17 cellular contexts compared by ENCODE assay signal in genomic region chr3:187987162-187987561, GRCh38.
DNase-seq lines count a peak whose midpoint lies in the region; ATAC-seq and TF ChIP-seq lines count a peak whose summit lies in the region.
"Had no signal": no experiment of that assay in that cellular context is flagged by ENCODE, and none has a peak within 500 bp of the region (broad histone marks: within the 10 kb centered on the region; RNA-seq: fewer than 3 reads in every experiment).

No MANE protein-coding gene starts in this region.

- H3K4me3 Mint-ChIP-seq in activated T-helper 17 cell treated with anti-CD3 and anti-CD28 coated beads, Interleukin-2, amount 50 U/mL, for 72 hours = peak overlapping the region; percentile 67
- H3K4me3 Mint-ChIP-seq: CD4-positive, alpha-beta T cell; mesothelial cell of epicardium had no signal

- peak overlapping the region; percentile 80 for H3K27ac Mint-ChIP-seq in activated T-helper 17 cell treated with anti-CD3 and anti-CD28 coated beads, Interleukin-2, amount 50 U/mL, for 72 hours
- H3K27ac Mint-ChIP-seq: CD4-positive, alpha-beta T cell; mesothelial cell of epicardium had no signal

- no peak overlapping the region for H4K8ac ChIP-seq in mesenchymal stem cell (ENCODE audit: low read length)

- ATAC-seq in SK-N-SH treated with all-trans-retinoic acid at 6 μM for 48 hours = no peak
- ATAC-seq in activated T-helper 17 cell treated with anti-CD3 and anti-CD28 coated beads, Interleukin-2, amount 50 U/mL, for 72 hours (replicated peaks) = no peak

- H2BK12ac ChIP-seq in mesenchymal stem cell (ENCODE audit: low read length in 2 of 2) = peak overlapping the region in 1 of 2 experiments; percentile 47

- H3K79me2 ChIP-seq in SK-N-SH (ENCODE audit: insufficient read depth) (no peaks in the 10 kb centered on the region), DOHH2 (ENCODE audit: control insufficient read depth, low read length) (no peaks in the 10 kb centered on the region)

- no peaks in the 10 kb centered on the region for H3K9me2 ChIP-seq in SK-N-SH
- H3K9me2 ChIP-seq in DOHH2 (replicated peaks; ENCODE audit: control insufficient read depth, low read length) = no peaks in the 10 kb centered on the region

- TF ChIP-seq CTCF in SK-N-SH (IDR thresholded peaks at IDR 0.05) (no peak), DOHH2 (IDR thresholded peaks at IDR 0.05; ENCODE audit: low read depth, low read length, poor library complexity, severe bottlenecking) (no peak)

- H2BK15ac ChIP-seq in mesenchymal stem cell (ENCODE audit: low read depth, poor library complexity, severe bottlenecking) = no peak overlapping the region

- H2AFZ ChIP-seq in SK-N-SH (ENCODE audit: low read depth) (peak overlapping the region; percentile 41; the same call in 1 of the 2 replicates), mesenchymal stem cell (ENCODE audit: low read depth, low read length) (no peak overlapping the region)

- TF ChIP-seq RAD21 in SK-N-SH (IDR thresholded peaks at IDR 0.05; ENCODE audit: low read length) = no peak

- H3K27me3 ChIP-seq in SK-N-SH (ENCODE audit: insufficient read depth) (no peaks in the 10 kb centered on the region), DOHH2 (ENCODE audit: control insufficient read depth, low read length) (no peaks in the 10 kb centered on the region), mesenchymal stem cell (ENCODE audit: control insufficient read depth in 1 of 2, insufficient read depth in 1 of 2, low read length in 2 of 2) (no peaks in the 10 kb centered on the region)
- H3K27me3 ChIP-seq: neutrophil, right lobe of liver, tibial nerve had no signal

- no peaks in the 10 kb centered on the region for H3K36me3 Mint-ChIP-seq in activated T-helper 17 cell treated with anti-CD3 and anti-CD28 coated beads, Interleukin-2, amount 50 U/mL, for 72 hours (ENCODE audit: low read depth)
- H3K36me3 Mint-ChIP-seq: mesothelial cell of epicardium had no signal

- H4K20me1 ChIP-seq in SK-N-SH (ENCODE audit: insufficient read depth) (no peaks in the 10 kb centered on the region), DOHH2 (ENCODE audit: control insufficient read depth, insufficient read depth, low read depth, low read length) (no peaks in the 10 kb centered on the region)

- no peaks in the 10 kb centered on the region for H3K27me3 Mint-ChIP-seq in activated T-helper 17 cell treated with anti-CD3 and anti-CD28 coated beads, Interleukin-2, amount 50 U/mL, for 72 hours
- H3K27me3 Mint-ChIP-seq: CD4-positive, alpha-beta T cell had no signal

- H3K4me2 ChIP-seq in SK-N-SH (peak overlapping the region; percentile 26), DOHH2 (ENCODE audit: low read length) (no peak overlapping the region), mesenchymal stem cell (ENCODE audit: low read length, poor library complexity, severe bottlenecking) (no peak overlapping the region)

- H3K18ac ChIP-seq in mesenchymal stem cell (ENCODE audit: low read depth in 1 of 2, low read length in 2 of 2) = peak overlapping the region; percentile 61

- no peak overlapping the region for H4K91ac ChIP-seq in mesenchymal stem cell (ENCODE audit: low read length)

- peaks cover 0 to 15% of the 10 kb centered on the region in 2 experiments; a peak in 2 of 4 replicates for H3K4me1 ChIP-seq in SK-N-SH (ENCODE audit: control insufficient read depth in 1 of 2, insufficient read depth in 2 of 2, low read depth in 1 of 2, low read length in 1 of 2)
- H3K4me1 ChIP-seq in DOHH2 (ENCODE audit: control insufficient read depth, low read length) = peaks cover 76% of the 10 kb centered on the region
- peaks cover 14% of the 10 kb centered on the region for H3K4me1 ChIP-seq in mesenchymal stem cell (ENCODE audit: control insufficient read depth, insufficient read depth, low read depth, low read length)

- 47% methylated on average over 3 of the region's 3 CpGs for WGBS in SK-N-SH (ENCODE audit: low lambda C conversion rate)
- WGBS in mesenchymal stem cell = 83% methylated on average over 3 of the region's 3 CpGs

- H3K27ac ChIP-seq in SK-N-SH (ENCODE audit: low read depth in 2 of 2, low read length in 1 of 2) (peak overlapping the region in 1 of 2 experiments; percentile 82; a peak in 2 of 4 replicates), DOHH2 (ENCODE audit: low read depth, low read length) (peak overlapping the region; percentile 33; the same call in 1 of the 2 replicates), mesenchymal stem cell (ENCODE audit: low read length, poor library complexity, severe bottlenecking) (no peak overlapping the region)
- H3K27ac ChIP-seq: 22Rv1, coronary artery, right lobe of liver, tibial nerve had no signal

- peak overlapping the region in 1 of 2 experiments; percentile 71 for H3K14ac ChIP-seq in mesenchymal stem cell (ENCODE audit: low read length in 2 of 2)

- no peak overlapping the region for H3K4ac ChIP-seq in mesenchymal stem cell (ENCODE audit: low read depth in 1 of 2, low read length in 2 of 2)

- POLR2A ChIA-PET in SK-N-SH (lab: Yijun Ruan, JAX) = no interaction called here

- peak overlapping the region; percentile 72 for H2AK5ac ChIP-seq in mesenchymal stem cell (ENCODE audit: low read length, severe bottlenecking)

- H3K9me3 Mint-ChIP-seq in activated T-helper 17 cell treated with anti-CD3 and anti-CD28 coated beads, Interleukin-2, amount 50 U/mL, for 72 hours = peaks cover 7% of the 10 kb centered on the region
- H3K9me3 Mint-ChIP-seq: mesothelial cell of epicardium had no signal

- H3K9ac ChIP-seq in SK-N-SH (no peak overlapping the region), mesenchymal stem cell (ENCODE audit: low read length) (no peak overlapping the region)

- H3K4me3 ChIP-seq in SK-N-SH (ENCODE audit: low read depth in 2 of 2, low read length in 1 of 2) (no peak overlapping the region), DOHH2 (ENCODE audit: low read length) (no peak overlapping the region), mesenchymal stem cell (ENCODE audit: insufficient read depth in 1 of 2, low read depth in 1 of 2, low read length in 2 of 2) (no peak overlapping the region)
- H3K4me3 ChIP-seq: coronary artery, right lobe of liver, tibial nerve had no signal

- H3K4me1 Mint-ChIP-seq in activated T-helper 17 cell treated with anti-CD3 and anti-CD28 coated beads, Interleukin-2, amount 50 U/mL, for 72 hours = peaks cover 35% of the 10 kb centered on the region

- no peak overlapping the region for H2BK120ac ChIP-seq in mesenchymal stem cell (ENCODE audit: low read depth, low read length)

- no peak for DNase-seq in SK-N-SH
- no peak for DNase-seq in mesenchymal stem cell
- no peak for DNase-seq in NCI-H1694 treated with DMSO at 0.1 percent for 48 hours (lab: John Stamatoyannopoulos, UW)
- no peak for DNase-seq in SW480 (ENCODE audit: low spot score)
- DNase-seq in stimulated activated CD4-positive, alpha-beta T cell treated with anti-CD3 and anti-CD28 coated beads, Interleukin-2, amount 100 ng/mL, for 24 hours = no peak
- DNase-seq: CD4-positive, alpha-beta T cell; NCI-H2029; NCI-H524; right lobe of liver had no signal

- H3F3A ChIP-seq in SK-N-SH (replicated peaks; ENCODE audit: insufficient read depth) (peaks cover 16% of the 10 kb centered on the region), DOHH2 (ENCODE audit: control insufficient read depth, insufficient read depth) (peaks cover 16% of the 10 kb centered on the region)

- H3K79me1 ChIP-seq in mesenchymal stem cell (replicated peaks; ENCODE audit: low read length, poor library complexity, severe bottlenecking) = no peaks in the 10 kb centered on the region

- H3K36me3 ChIP-seq in SK-N-SH (replicated peaks in 1 of 2; ENCODE audit: control insufficient read depth in 1 of 2, insufficient read depth in 2 of 2, low read length in 1 of 2) (no peaks in the 10 kb centered on the region), DOHH2 (ENCODE audit: control insufficient read depth, low read length) (peaks cover 4% of the 10 kb centered on the region), mesenchymal stem cell (ENCODE audit: control insufficient read depth in 1 of 2, insufficient read depth in 2 of 2, low read depth in 1 of 2, low read length in 2 of 2) (no peaks in the 10 kb centered on the region)
- H3K36me3 ChIP-seq: neutrophil, right lobe of liver, tibial nerve had no signal

- H2BK5ac ChIP-seq in mesenchymal stem cell (ENCODE audit: low read depth, low read length, poor library complexity, severe bottlenecking) = no peak overlapping the region

- CTCF ChIA-PET in SK-N-SH (lab: Yijun Ruan, JAX) = no interaction called here

- no peak for TF ChIP-seq EP300 in SK-N-SH (IDR thresholded peaks at IDR 0.05; ENCODE audit: borderline replicate concordance in 1 of 2, low read depth in 1 of 2, low read length in 1 of 2)

- no peaks in the 10 kb centered on the region for H3K9me3 ChIP-seq in SK-N-SH
- peaks cover 5% of the 10 kb centered on the region; the same call in 1 of the 2 replicates for H3K9me3 ChIP-seq in DOHH2 (ENCODE audit: control insufficient read depth, insufficient read depth, low read length)
- no peaks in the 10 kb centered on the region for H3K9me3 ChIP-seq in mesenchymal stem cell (ENCODE audit: control insufficient read depth, low read length)
- H3K9me3 ChIP-seq: neutrophil, right lobe of liver, tibial nerve had no signal

- H3K23ac ChIP-seq in mesenchymal stem cell (ENCODE audit: low read length in 2 of 2) = peak overlapping the region in 1 of 2 experiments; percentile 64

TF ChIP-seq in SK-N-SH, 30 proteins besides CTCF, POLR2A, EP300 and RAD21 (continues in another document):
- TF ChIP-seq YY1 (IDR thresholded peaks at IDR 0.05; ENCODE audit: low read depth) (no peak), NFIC (IDR thresholded peaks at IDR 0.05; ENCODE audit: borderline replicate concordance) (no peak), MAX (IDR thresholded peaks at IDR 0.05; ENCODE audit: low read depth) (no peak), RFX5 (IDR thresholded peaks at IDR 0.05; ENCODE audit: low read length) (no peak), TEAD4 (IDR thresholded peaks at IDR 0.05; ENCODE audit: borderline replicate concordance, insufficient read depth) (no peak), GABPA (IDR thresholded peaks at IDR 0.05; ENCODE audit: low read depth) (no peak), MEF2A (IDR thresholded peaks at IDR 0.05; ENCODE audit: borderline replicate concordance, low read depth) (no peak)

TF ChIP-seq in SK-N-SH treated with all-trans-retinoic acid at 6 μM for 48 hours, 23 proteins besides CTCF, POLR2A, EP300 and RAD21 (continues in another document):
- TF ChIP-seq CSRNP3 (CRISPR knock-in tag; IDR thresholded peaks at IDR 0.05) (no peak), BACH2 (CRISPR knock-in tag; IDR thresholded peaks at IDR 0.05; ENCODE audit: borderline replicate concordance) (no peak), ZFP3 (CRISPR knock-in tag; IDR thresholded peaks at IDR 0.05) (no peak)
